1 cellular context compared by ENCODE assay signal in the genomic region with DNA sequence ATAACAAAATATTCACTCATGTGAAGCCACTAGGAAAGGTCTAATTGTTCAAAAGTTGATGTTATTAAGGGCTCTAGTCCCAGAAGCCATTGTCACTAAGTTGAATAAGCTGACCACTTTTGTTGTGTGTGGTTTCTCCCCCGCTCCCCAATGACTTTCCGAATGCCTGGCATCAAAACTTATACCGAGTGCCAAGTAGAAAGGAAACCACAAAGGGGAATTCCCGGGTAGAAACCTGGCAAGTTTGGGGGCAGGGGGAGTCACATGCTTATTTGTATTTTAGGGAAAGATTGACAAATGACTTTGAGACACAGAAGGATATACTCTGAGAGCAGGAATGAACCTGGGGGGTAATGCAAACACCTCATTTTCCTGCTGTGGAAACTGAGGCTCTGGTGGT.
TF ChIP-seq lines count a peak whose summit lies in the region.

No MANE protein-coding gene starts in this region.

TF ChIP-seq in GM12878, 131 proteins besides CTCF, POLR2A, EP300 and RAD21 (continued from another document):
- TF ChIP-seq, protein P1, sequence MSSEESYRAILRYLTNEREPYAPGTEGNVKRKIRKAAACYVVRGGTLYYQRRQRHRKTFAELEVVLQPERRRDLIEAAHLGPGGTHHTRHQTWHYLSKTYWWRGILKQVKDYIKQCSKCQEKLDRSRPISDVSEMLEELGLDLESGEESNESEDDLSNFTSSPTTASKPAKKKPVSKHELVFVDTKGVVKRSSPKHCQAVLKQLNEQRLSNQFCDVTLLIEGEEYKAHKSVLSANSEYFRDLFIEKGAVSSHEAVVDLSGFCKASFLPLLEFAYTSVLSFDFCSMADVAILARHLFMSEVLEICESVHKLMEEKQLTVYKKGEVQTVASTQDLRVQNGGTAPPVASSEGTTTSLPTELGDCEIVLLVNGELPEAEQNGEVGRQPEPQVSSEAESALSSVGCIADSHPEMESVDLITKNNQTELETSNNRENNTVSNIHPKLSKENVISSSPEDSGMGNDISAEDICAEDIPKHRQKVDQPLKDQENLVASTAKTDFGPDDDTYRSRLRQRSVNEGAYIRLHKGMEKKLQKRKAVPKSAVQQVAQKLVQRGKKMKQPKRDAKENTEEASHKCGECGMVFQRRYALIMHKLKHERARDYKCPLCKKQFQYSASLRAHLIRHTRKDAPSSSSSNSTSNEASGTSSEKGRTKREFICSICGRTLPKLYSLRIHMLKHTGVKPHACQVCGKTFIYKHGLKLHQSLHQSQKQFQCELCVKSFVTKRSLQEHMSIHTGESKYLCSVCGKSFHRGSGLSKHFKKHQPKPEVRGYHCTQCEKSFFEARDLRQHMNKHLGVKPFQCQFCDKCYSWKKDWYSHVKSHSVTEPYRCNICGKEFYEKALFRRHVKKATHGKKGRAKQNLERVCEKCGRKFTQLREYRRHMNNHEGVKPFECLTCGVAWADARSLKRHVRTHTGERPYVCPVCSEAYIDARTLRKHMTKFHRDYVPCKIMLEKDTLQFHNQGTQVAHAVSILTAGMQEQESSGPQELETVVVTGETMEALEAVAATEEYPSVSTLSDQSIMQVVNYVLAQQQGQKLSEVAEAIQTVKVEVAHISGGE (CRISPR knock-in tag; IDR thresholded peaks at IDR 0.05), result no peak
- TF ChIP-seq ZNF217 (IDR thresholded peaks at IDR 0.05), result no peak
- no peak for TF ChIP-seq PAX8 (IDR thresholded peaks at IDR 0.05)
- no peak for TF ChIP-seq FOS (IDR thresholded peaks at IDR 0.05; ENCODE audit: borderline replicate concordance, extremely low read depth, insufficient read length)
- TF ChIP-seq CBX5 (IDR thresholded peaks at IDR 0.05; ENCODE audit: low read depth), result no peak
- TF ChIP-seq, protein P2, sequence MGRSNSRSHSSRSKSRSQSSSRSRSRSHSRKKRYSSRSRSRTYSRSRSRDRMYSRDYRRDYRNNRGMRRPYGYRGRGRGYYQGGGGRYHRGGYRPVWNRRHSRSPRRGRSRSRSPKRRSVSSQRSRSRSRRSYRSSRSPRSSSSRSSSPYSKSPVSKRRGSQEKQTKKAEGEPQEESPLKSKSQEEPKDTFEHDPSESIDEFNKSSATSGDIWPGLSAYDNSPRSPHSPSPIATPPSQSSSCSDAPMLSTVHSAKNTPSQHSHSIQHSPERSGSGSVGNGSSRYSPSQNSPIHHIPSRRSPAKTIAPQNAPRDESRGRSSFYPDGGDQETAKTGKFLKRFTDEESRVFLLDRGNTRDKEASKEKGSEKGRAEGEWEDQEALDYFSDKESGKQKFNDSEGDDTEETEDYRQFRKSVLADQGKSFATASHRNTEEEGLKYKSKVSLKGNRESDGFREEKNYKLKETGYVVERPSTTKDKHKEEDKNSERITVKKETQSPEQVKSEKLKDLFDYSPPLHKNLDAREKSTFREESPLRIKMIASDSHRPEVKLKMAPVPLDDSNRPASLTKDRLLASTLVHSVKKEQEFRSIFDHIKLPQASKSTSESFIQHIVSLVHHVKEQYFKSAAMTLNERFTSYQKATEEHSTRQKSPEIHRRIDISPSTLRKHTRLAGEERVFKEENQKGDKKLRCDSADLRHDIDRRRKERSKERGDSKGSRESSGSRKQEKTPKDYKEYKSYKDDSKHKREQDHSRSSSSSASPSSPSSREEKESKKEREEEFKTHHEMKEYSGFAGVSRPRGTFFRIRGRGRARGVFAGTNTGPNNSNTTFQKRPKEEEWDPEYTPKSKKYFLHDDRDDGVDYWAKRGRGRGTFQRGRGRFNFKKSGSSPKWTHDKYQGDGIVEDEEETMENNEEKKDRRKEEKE (IDR thresholded peaks at IDR 0.05), result no peak
- TF ChIP-seq RUNX3 (IDR thresholded peaks at IDR 0.05; ENCODE audit: low read length), result peak; percentile 87
- no peak for TF ChIP-seq TCF7 (IDR thresholded peaks at IDR 0.05; ENCODE audit: borderline replicate concordance)
- TF ChIP-seq DPF2 (IDR thresholded peaks at IDR 0.05), result no peak
- TF ChIP-seq IRF4 (IDR thresholded peaks at IDR 0.05; ENCODE audit: low read depth, low read length), result no peak
- TF ChIP-seq, protein P3, sequence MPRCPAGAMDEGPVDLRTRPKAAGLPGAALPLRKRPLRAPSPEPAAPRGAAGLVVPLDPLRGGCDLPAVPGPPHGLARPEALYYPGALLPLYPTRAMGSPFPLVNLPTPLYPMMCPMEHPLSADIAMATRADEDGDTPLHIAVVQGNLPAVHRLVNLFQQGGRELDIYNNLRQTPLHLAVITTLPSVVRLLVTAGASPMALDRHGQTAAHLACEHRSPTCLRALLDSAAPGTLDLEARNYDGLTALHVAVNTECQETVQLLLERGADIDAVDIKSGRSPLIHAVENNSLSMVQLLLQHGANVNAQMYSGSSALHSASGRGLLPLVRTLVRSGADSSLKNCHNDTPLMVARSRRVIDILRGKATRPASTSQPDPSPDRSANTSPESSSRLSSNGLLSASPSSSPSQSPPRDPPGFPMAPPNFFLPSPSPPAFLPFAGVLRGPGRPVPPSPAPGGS (IDR thresholded peaks at IDR 0.05; ENCODE audit: borderline replicate concordance, insufficient read depth, low read depth, low read length, poor library complexity, severe bottlenecking), result peak; percentile 12
- no peak for TF ChIP-seq POU2F2 (IDR thresholded peaks at IDR 0.05; ENCODE audit: borderline replicate concordance, low read depth, low read length)
- no peak for TF ChIP-seq CHD4 (IDR thresholded peaks at IDR 0.05)
- no peak for TF ChIP-seq KAT2A (conservative IDR thresholded peaks at IDR 0.05; ENCODE audit: control insufficient read depth, low read depth, low read length)
- TF ChIP-seq PML (IDR thresholded peaks at IDR 0.05; ENCODE audit: low read length), result no peak
- peak; percentile 27 to 39; a peak in 2 of 4 replicates for TF ChIP-seq IKZF2 (IDR thresholded peaks at IDR 0.05)
- no peak for TF ChIP-seq NFYA (IDR thresholded peaks at IDR 0.05; ENCODE audit: borderline replicate concordance, low read depth, low read length)
- peak; percentile 42; the same call in 1 of the 2 replicates for TF ChIP-seq NFIC (IDR thresholded peaks at IDR 0.05; ENCODE audit: low read depth, low read length)
- TF ChIP-seq MTA2 (IDR thresholded peaks at IDR 0.05; ENCODE audit: low read depth), result peak; percentile 57; the same call in 1 of the 2 replicates
- no peak for TF ChIP-seq MEF2A (IDR thresholded peaks at IDR 0.05; ENCODE audit: insufficient read depth, low read depth, low read length)
- peak; percentile 18; the same call in 1 of the 2 replicates for TF ChIP-seq EED (IDR thresholded peaks at IDR 0.05; ENCODE audit: low read depth)
- TF ChIP-seq, protein P4, sequence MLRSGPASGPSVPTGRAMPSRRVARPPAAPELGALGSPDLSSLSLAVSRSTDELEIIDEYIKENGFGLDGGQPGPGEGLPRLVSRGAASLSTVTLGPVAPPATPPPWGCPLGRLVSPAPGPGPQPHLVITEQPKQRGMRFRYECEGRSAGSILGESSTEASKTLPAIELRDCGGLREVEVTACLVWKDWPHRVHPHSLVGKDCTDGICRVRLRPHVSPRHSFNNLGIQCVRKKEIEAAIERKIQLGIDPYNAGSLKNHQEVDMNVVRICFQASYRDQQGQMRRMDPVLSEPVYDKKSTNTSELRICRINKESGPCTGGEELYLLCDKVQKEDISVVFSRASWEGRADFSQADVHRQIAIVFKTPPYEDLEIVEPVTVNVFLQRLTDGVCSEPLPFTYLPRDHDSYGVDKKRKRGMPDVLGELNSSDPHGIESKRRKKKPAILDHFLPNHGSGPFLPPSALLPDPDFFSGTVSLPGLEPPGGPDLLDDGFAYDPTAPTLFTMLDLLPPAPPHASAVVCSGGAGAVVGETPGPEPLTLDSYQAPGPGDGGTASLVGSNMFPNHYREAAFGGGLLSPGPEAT (IDR thresholded peaks at IDR 0.05; ENCODE audit: low read depth), result 0 out of 2 replicates have a peak, but pooled peaks have one; percentile 25
- no peak for TF ChIP-seq TCF3 (IDR thresholded peaks at IDR 0.05; ENCODE audit: borderline replicate concordance, insufficient read depth, low read depth, low read length)
- no peak for TF ChIP-seq CBX3 (IDR thresholded peaks at IDR 0.05; ENCODE audit: borderline replicate concordance, low read depth)
- no peak for TF ChIP-seq KDM1A (IDR thresholded peaks at IDR 0.05; ENCODE audit: borderline replicate concordance)
- TF ChIP-seq ZBED1 (IDR thresholded peaks at IDR 0.05; ENCODE audit: borderline replicate concordance), result no peak
- TF ChIP-seq ATF7 (IDR thresholded peaks at IDR 0.05; ENCODE audit: low read depth), result no peak
- no peak for TF ChIP-seq PAX5 (IDR thresholded peaks at IDR 0.05; ENCODE audit: borderline replicate concordance, low read depth, low read length)
- peak; percentile 88 for TF ChIP-seq CBFB (IDR thresholded peaks at IDR 0.05; ENCODE audit: low read depth)
- no peak for TF ChIP-seq GABPA (IDR thresholded peaks at IDR 0.05; ENCODE audit: low read depth)
- no peak for TF ChIP-seq FOXM1 (IDR thresholded peaks at IDR 0.05; ENCODE audit: low read depth, low read length)
